Comparison of ENCODE assay signal across 8 cellular contexts in the genomic region with DNA sequence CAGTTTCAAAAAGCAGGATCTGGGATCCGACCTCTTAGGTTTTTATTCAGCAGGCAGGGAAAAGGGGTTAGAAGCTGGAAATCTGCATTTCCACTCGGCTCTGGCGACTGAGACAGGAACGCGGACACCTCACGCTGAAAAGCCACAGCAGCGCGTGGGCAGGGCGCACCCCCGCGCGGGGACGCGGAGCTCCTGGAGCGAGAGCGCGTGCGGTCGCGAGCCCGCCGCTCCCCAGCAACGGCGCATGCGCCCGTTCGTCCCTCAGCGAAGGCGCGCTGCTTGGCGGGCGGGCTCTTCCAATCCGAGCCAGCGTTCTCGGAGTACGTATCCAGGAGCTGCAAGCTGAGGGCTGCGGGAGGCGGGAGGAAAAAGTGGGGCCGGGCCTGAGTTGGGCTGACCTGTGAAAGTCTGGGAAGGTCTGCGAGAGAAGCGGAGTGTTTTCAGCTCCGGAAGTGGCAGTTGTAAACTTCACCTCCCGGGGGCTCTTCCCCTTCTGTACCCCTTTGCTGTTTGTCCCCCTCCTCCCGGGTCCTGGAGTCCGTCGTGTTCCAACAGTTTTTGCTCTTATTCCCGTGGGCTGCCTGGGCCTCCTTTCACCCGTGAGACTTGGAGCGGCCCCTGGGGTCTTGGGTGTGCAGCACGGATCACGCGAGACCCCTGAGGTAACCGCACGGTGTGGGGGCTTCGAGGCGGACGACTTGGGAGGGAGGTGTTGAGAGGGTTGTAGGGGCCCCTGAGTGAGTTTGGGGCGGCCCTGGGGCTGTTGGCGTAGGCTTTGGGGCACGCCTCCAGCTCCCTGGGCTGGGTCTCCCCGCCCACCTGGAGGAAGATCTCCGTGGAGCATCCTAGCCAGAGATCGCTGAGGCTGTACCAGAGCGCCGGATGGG. TPM values are rescaled to one million over a fixed set of nuclear protein-coding genes. Genes with fewer than 3 reads are reported as not detected.
DNase-seq lines count a peak whose midpoint lies in the region; ATAC-seq and TF ChIP-seq lines count a peak whose summit lies in the region.

Gene CCDC171 (plus strand): TSS at position 403 of the 887 bp plus-strand sequence. CDS start 11,046 bp downstream, outside the sequence.

- intact Hi-C loops in right cardiac atrium (cut with DNase I), result no loop called here
- intact Hi-C loops in vagina (cut with DNase I), result no loop called here

- ATAC-seq in GM18499 (IDR thresholded peaks at IDR 0.05; ENCODE audit: insufficient read depth, unreplicated experiment) (peak; percentile 59), HG02938 (IDR thresholded peaks at IDR 0.05; ENCODE audit: unreplicated experiment) (peak; percentile 67), T-helper 17 cell (peak; percentile 88), right cardiac atrium (peak; percentile 99)

- no peaks in the 10 kb centered on the region for H3K27me3 Mint-ChIP-seq in T-helper 17 cell

- TF ChIP-seq CTCF in vagina (IDR thresholded peaks at IDR 0.05), result no peak

- peaks cover 12% of the 10 kb centered on the region for H3K4me1 Mint-ChIP-seq in T-helper 17 cell

- DNase-seq in NCI-H1694 treated with DMSO at 0.1 percent for 48 hours (lab: John Stamatoyannopoulos, UW) (peak; percentile 86), T-helper 17 cell (peak; percentile 77 to 84 (median 82)), anterior cingulate cortex (lab: John Stamatoyannopoulos, UW) (peak; percentile 58 to 95 (median 89)), right cardiac atrium (peak; percentile 95 to 98 (median 97)), putamen (ENCODE audit: low spot score) (peak; percentile 95), vagina (ENCODE audit: extremely low spot score in 2 of 2) (peak in 1 of 2 donors; percentile 94)

- H3K27ac ChIP-seq in right cardiac atrium (ENCODE audit: low read length), result peak within 1 kb of the TSS; percentile 54
- H3K27ac ChIP-seq in vagina, result peak within 1 kb of the TSS; percentile 88

- WGBS in right cardiac atrium, result under 1% methylated on average over 65 of the region's 65 CpGs

- H3K4me3 ChIP-seq in right cardiac atrium (ENCODE audit: low read length) (peak within 1 kb of the TSS; percentile 77), vagina (peak within 1 kb of the TSS; percentile 58 to 77)

- TF ChIP-seq POLR2A in vagina (IDR thresholded peaks at IDR 0.05), result peak in 1 of 2 donors; percentile 41

- no peaks in the 10 kb centered on the region for H3K36me3 Mint-ChIP-seq in T-helper 17 cell (ENCODE audit: low read depth)

- H3K27me3 ChIP-seq in right cardiac atrium (ENCODE audit: control insufficient read depth, insufficient read depth), result no peaks in the 10 kb centered on the region
- no peaks in the 10 kb centered on the region for H3K27me3 ChIP-seq in vagina

- H3K4me1 ChIP-seq in right cardiac atrium (ENCODE audit: control insufficient read depth, insufficient read depth, low read length), result no peaks in the 10 kb centered on the region
- H3K4me1 ChIP-seq in vagina, result peaks cover 5% of the 10 kb centered on the region

- no peaks in the 10 kb centered on the region for H3K36me3 ChIP-seq in vagina

- peak within 1 kb of the TSS; percentile 94 for H3K4me3 Mint-ChIP-seq in T-helper 17 cell

- no peaks in the 10 kb centered on the region for H3K9me3 ChIP-seq in T-helper 17 cell (ENCODE audit: control insufficient read depth, low read length, poor library complexity, severe bottlenecking)
- no peaks in the 10 kb centered on the region for H3K9me3 ChIP-seq in right cardiac atrium (ENCODE audit: control insufficient read depth, low read length)
- no peaks in the 10 kb centered on the region for H3K9me3 ChIP-seq in vagina

- H3K27ac Mint-ChIP-seq in T-helper 17 cell, result peak within 1 kb of the TSS; percentile 88

RNA-seq across cellular contexts. Expression of gene CCDC171, which starts in this region (rescaled TPM):
- total RNA-seq in T-helper 17 cell, result 1 to 10 TPM in 1 of 2 donors, under 1 TPM in 1; 0.52 to 1.5 TPM
- total RNA-seq in right cardiac atrium, result 1 to 10 TPM; 1.9 to 3.4 (median 2.9) TPM
- 0.61 TPM for polyA plus RNA-seq in right cardiac atrium
- total RNA-seq in vagina, result 2.9 TPM
